8 cellular contexts compared by ENCODE assay signal in the genomic region with DNA sequence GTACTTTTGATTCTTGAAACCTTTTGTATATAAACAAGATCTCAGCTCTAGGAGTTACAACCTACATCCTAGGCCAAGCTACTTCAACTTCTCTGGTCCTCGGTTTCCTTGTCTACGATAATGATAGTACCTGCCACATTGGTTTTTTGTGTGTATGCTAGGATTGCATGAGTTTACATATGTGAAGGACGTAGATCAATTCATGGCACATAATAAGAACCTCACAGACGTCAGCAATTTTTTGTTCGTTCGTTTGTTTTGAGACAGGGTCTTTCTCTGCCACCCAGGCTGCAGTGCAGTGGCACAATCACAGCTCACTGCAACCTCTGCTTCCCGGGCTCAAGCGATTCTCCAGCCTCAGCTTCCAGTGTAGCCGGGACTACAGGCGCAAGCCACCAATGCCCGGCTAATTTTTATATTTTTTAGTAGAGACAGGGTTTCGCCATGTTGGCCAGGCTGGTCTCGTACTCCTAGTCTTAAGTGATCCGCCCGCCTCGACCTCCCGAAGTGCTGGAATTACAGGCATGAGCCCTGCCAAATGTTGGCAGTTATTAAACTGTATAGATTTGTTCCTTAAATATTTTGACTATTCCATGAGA. TPM values are rescaled to one million over a fixed set of nuclear protein-coding genes. Genes with fewer than 3 reads are reported as not detected.
DNase-seq lines count a peak whose midpoint lies in the region; ATAC-seq and TF ChIP-seq lines count a peak whose summit lies in the region.

No MANE protein-coding gene starts in this region.

- H3K4me3 ChIP-seq in astrocyte of the cerebellum (ENCODE audit: low read depth, low read length) (peak overlapping the region; percentile 94), lower leg skin (ENCODE audit: low read depth, poor library complexity, severe bottlenecking) (peak overlapping the region; percentile 94), tibial artery (peak overlapping the region; percentile 63 to 72)

- TF ChIP-seq CTCF in astrocyte of the cerebellum (IDR thresholded peaks at IDR 0.05; ENCODE audit: low read depth, low read length, missing control alignments) (no peak), lower leg skin (IDR thresholded peaks at IDR 0.05) (no peak), tibial artery (IDR thresholded peaks at IDR 0.05) (no peak)

- H3K36me3 ChIP-seq in tibial artery, result peaks cover 0 to 1% (median 0%) of the 10 kb centered on the region in 3 donors

- 12 to 21% methylated on average over 17 of the region's 17 CpGs for WGBS in lower leg skin, 2 donors

- intact Hi-C loops in lower leg skin (cut with DNase I; ENCODE audit: low total_unique reads) (loop anchor here (10.0 kb wide), 1 partner anchor 128 kb away; no protein-coding TSS in a partner anchor), tibial artery (cut with DNase I; ENCODE audit: low total_unique reads) (loop anchor here (2.0 kb wide), 1 partner anchor 132 kb away; no protein-coding TSS in a partner anchor)

- H3K27ac ChIP-seq in tibial artery, result peak overlapping the region; percentile 90 to 94

- no peaks in the 10 kb centered on the region for H3K27me3 ChIP-seq in tibial artery

- DNase-seq in ACHN, result peak; percentile 13
- DNase-seq in HS-27A (ENCODE audit: low read depth), result peak; percentile 43
- DNase-seq in astrocyte of the cerebellum (ENCODE audit: low read depth), result no peak
- no peak for DNase-seq in lower leg skin (ENCODE audit: low spot score in 2 of 2)
- DNase-seq in tibial artery, result no peak

- in situ Hi-C loops in ACHN (cut with HindIII; ENCODE audit: low pct_ligation_motif_present, low pct_unique_long_range_greater_than_20kb, low sequenced_read_pairs), result no loop called here
- in situ Hi-C loops in astrocyte of the cerebellum (cut with HindIII; ENCODE audit: low sequenced_read_pairs), result no loop called here

- ATAC-seq in HG02798 (IDR thresholded peaks at IDR 0.05; ENCODE audit: poor library complexity, unreplicated experiment), result no peak
- ATAC-seq in GM21786 (IDR thresholded peaks at IDR 0.05; ENCODE audit: unreplicated experiment), result no peak
- ATAC-seq in HG03135 (IDR thresholded peaks at IDR 0.05; ENCODE audit: unreplicated experiment), result no peak

- TF ChIP-seq POLR2A in lower leg skin (IDR thresholded peaks at IDR 0.05), result no peak

- H3K4me1 ChIP-seq in tibial artery, result peaks cover 0 to 42% (median 16%) of the 10 kb centered on the region in 4 donors

- no peaks in the 10 kb centered on the region for H3K9me3 ChIP-seq in tibial artery

RNA-seq across cellular contexts. Expression of gene SLC35F5, which starts 0.7 kb away (rescaled TPM):
- total RNA-seq in lower leg skin, result 100 to 1,000 TPM in 1 of 4 donors, 10 to 100 TPM in 3; 75.1 to 126 (median 81.9) TPM

Comparison
In these comparisons a context has a peak if more than half of its experiments do, and no peak if none do; other contexts are left out.
1. DNase-seq: peak in ACHN (single experiment) and HS-27A (single experiment); none in astrocyte of the cerebellum (single experiment), lower leg skin (0 of 2) and tibial artery (0 of 2).
2. Peak in every context shown above with its lines, with median percentiles within 50 percentile points of each other: H3K4me3 ChIP-seq.